ENCODE assay signal across 36 cellular contexts in the genomic region with DNA sequence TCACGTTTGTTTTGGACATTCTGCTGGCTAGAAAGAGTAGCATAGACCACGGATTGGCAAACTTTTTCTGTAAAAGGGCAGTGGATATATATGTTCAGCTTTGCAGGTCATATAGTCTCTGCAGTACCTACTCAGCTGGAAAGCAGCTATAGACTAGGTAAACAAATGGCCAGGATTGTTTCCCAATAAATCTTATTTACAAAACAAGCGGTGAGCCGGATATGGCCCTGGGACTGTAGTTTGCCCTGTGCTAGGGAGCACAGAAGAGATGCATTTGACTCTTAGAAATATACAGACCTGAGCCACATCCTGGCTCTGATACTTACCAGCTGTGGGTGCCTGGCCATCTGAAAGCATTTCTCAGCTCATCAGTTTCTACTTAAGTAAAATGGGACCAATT.
"Had no signal": no experiment of that assay in that cellular context is flagged by ENCODE, and none has a peak within 500 bp of the region (broad histone marks: within the 10 kb centered on the region; RNA-seq: fewer than 3 reads in every experiment).

No MANE protein-coding gene starts in this region.

- H3K27me3 ChIP-seq: adrenal gland, body of pancreas, brain microvascular endothelial cell, breast epithelium had no signal

- H3K27ac Mint-ChIP-seq: activated CD4-positive, alpha-beta memory T cell treated with anti-CD3 and anti-CD28 coated beads, Interleukin-2, amount 10 ng/mL, durations not matched to agents 7 days and 5 days; activated CD4-positive, alpha-beta T cell treated with anti-CD3 and anti-CD28 coated beads for 36 hours; activated CD4-positive, alpha-beta T cell treated with anti-CD3 and anti-CD28 coated beads, Interleukin-2, amount 10 ng/mL, durations not matched to agents 7 days and 5 days; activated CD8-positive, alpha-beta memory T cell treated with anti-CD3 and anti-CD28 coated beads, Interleukin-2, amount 10 ng/mL, durations not matched to agents 7 days and 5 days; activated CD8-positive, alpha-beta T cell treated with anti-CD3 and anti-CD28 coated beads, Interleukin-2, amount 10 ng/mL, durations not matched to agents 7 days and 5 days; activated naive CD8-positive, alpha-beta T cell treated with anti-CD3 and anti-CD28 coated beads for 36 hours; activated T-cell treated with anti-CD3 and anti-CD28 coated beads, Interleukin-2, amount 50 U/mL, for 24 hours; activated T-helper 2 cell treated with anti-CD3 and anti-CD28 coated beads, Interferon-gamma antibody, Interleukin-2, Interleukin-4, amounts not matched to agents 10 μg/mL and 5 μg/mL and 100 μg/mL, durations not matched to agents 14 hours and 24 hours and 36 hours; T-helper 1 cell treated with Interleukin-12 subunit alpha and Interleukin-12 subunit beta and Interleukin-4 antibody, amounts not matched to agents 30 μg/mL and 1 μg/mL, for 36 hours; T-helper 2 cell treated with Interferon-gamma antibody and Interleukin-4, amounts not matched to agents 5 μg/mL and 100 μg/mL, for 36 hours; WTC11 had no signal

- H3K4me3 ChIP-seq: adrenal gland, body of pancreas, breast epithelium had no signal

- H3K9me3 ChIP-seq: adrenal gland, body of pancreas, breast epithelium had no signal

- FAIRE-seq: astrocyte, TTC549 had no signal

- H3K36me3 ChIP-seq: adrenal gland, brain microvascular endothelial cell, breast epithelium, WERI-Rb-1 had no signal

- H3K4me1 ChIP-seq: adrenal gland, body of pancreas had no signal

- H3K4me1 Mint-ChIP-seq: activated CD4-positive, alpha-beta memory T cell treated with anti-CD3 and anti-CD28 coated beads, Interleukin-2, amount 10 ng/mL, durations not matched to agents 7 days and 5 days; activated CD8-positive, alpha-beta memory T cell treated with anti-CD3 and anti-CD28 coated beads, Interleukin-2, amount 10 ng/mL, durations not matched to agents 7 days and 5 days; activated naive CD8-positive, alpha-beta T cell treated with anti-CD3 and anti-CD28 coated beads for 36 hours; WTC11 had no signal

- H3K4me3 Mint-ChIP-seq: activated CD4-positive, alpha-beta memory T cell treated with anti-CD3 and anti-CD28 coated beads, Interleukin-2, amount 10 ng/mL, durations not matched to agents 7 days and 5 days; activated CD4-positive, alpha-beta T cell treated with anti-CD3 and anti-CD28 coated beads for 36 hours; activated CD4-positive, alpha-beta T cell treated with anti-CD3 and anti-CD28 coated beads, Interleukin-2, amount 10 ng/mL, durations not matched to agents 7 days and 5 days; activated CD8-positive, alpha-beta memory T cell treated with anti-CD3 and anti-CD28 coated beads, Interleukin-2, amount 10 ng/mL, durations not matched to agents 7 days and 5 days; activated CD8-positive, alpha-beta T cell treated with anti-CD3 and anti-CD28 coated beads, Interleukin-2, amount 10 ng/mL, durations not matched to agents 7 days and 5 days; activated naive CD8-positive, alpha-beta T cell treated with anti-CD3 and anti-CD28 coated beads for 36 hours; activated T-cell treated with anti-CD3 and anti-CD28 coated beads, Interleukin-2, amount 50 U/mL, for 24 hours; T-helper 1 cell treated with Interleukin-12 subunit alpha and Interleukin-12 subunit beta and Interleukin-4 antibody, amounts not matched to agents 30 μg/mL and 1 μg/mL, for 36 hours; T-helper 2 cell treated with Interferon-gamma antibody and Interleukin-4, amounts not matched to agents 5 μg/mL and 100 μg/mL, for 36 hours; WTC11 had no signal

- H3K9me3 Mint-ChIP-seq: activated CD4-positive, alpha-beta memory T cell treated with anti-CD3 and anti-CD28 coated beads, Interleukin-2, amount 10 ng/mL, durations not matched to agents 7 days and 5 days; activated CD4-positive, alpha-beta T cell treated with anti-CD3 and anti-CD28 coated beads, Interleukin-2, amount 10 ng/mL, durations not matched to agents 7 days and 5 days; activated naive CD8-positive, alpha-beta T cell treated with anti-CD3 and anti-CD28 coated beads for 36 hours; activated T-cell treated with anti-CD3 and anti-CD28 coated beads, Interleukin-2, amount 50 U/mL, for 24 hours; activated T-helper 2 cell treated with anti-CD3 and anti-CD28 coated beads, Interferon-gamma antibody, Interleukin-2, Interleukin-4, amounts not matched to agents 10 μg/mL and 5 μg/mL and 100 μg/mL, durations not matched to agents 14 hours and 24 hours and 36 hours; T-helper 2 cell treated with Interferon-gamma antibody and Interleukin-4, amounts not matched to agents 5 μg/mL and 100 μg/mL, for 36 hours; WTC11 had no signal

- H3K36me3 Mint-ChIP-seq: activated CD8-positive, alpha-beta memory T cell treated with anti-CD3 and anti-CD28 coated beads, Interleukin-2, amount 10 ng/mL, durations not matched to agents 7 days and 5 days; activated naive CD8-positive, alpha-beta T cell treated with anti-CD3 and anti-CD28 coated beads for 36 hours; WTC11 had no signal

- DNase-seq: activated CD4-positive, alpha-beta memory T cell treated with anti-CD3 and anti-CD28 coated beads, Interleukin-2, amount 10 ng/mL, durations not matched to agents 7 days and 5 days; activated CD4-positive, alpha-beta T cell treated with anti-CD3 and anti-CD28 coated beads for 1 hour; activated CD4-positive, alpha-beta T cell treated with anti-CD3 and anti-CD28 coated beads for 36 hours; activated CD4-positive, alpha-beta T cell treated with anti-CD3 and anti-CD28 coated beads for 48 hours; activated CD4-positive, alpha-beta T cell treated with anti-CD3 and anti-CD28 coated beads, Interleukin-2, amount 10 ng/mL, durations not matched to agents 7 days and 5 days; activated CD4-positive, alpha-beta T cell treated with anti-CD3 and anti-CD28 coated beads, Interleukin-2, amount 50 U/mL, for 48 hours; activated CD4-positive, CD25-positive, alpha-beta regulatory T cell; activated CD8-positive, alpha-beta memory T cell treated with anti-CD3 and anti-CD28 coated beads for 24 hours; activated CD8-positive, alpha-beta memory T cell treated with anti-CD3 and anti-CD28 coated beads, Interleukin-2, amount 10 ng/mL, durations not matched to agents 7 days and 5 days; activated CD8-positive, alpha-beta memory T cell treated with anti-CD3 and anti-CD28 coated beads, Interleukin-2, amount 50 U/mL, for 48 hours; activated CD8-positive, alpha-beta T cell treated with anti-CD3 and anti-CD28 coated beads, Interleukin-2, amount 10 ng/mL, durations not matched to agents 7 days and 5 days; activated effector memory CD4-positive, alpha-beta T cell treated with Interleukin-2 at 50 U/mL for 16 hours; activated gamma-delta T cell; activated naive CD4-positive, alpha-beta T cell treated with anti-CD3 and anti-CD28 coated beads, Interleukin-2, amount 50 U/mL, for 16 hours; activated naive CD4-positive, alpha-beta T cell treated with Interleukin-2 at 50 U/mL for 16 hours; activated naive CD8-positive, alpha-beta T cell treated with anti-CD3 and anti-CD28 coated beads for 36 hours; activated T-cell treated with anti-CD3 and anti-CD28 coated beads, Interleukin-2, amount 50 U/mL, for 24 hours; activated T-cell treated with anti-CD3 and anti-CD28 coated beads, Interleukin-2, amount 50 U/mL, for 48 hours; adrenal gland; amniotic stem cell; aorta; body of pancreas; brain microvascular endothelial cell; central memory CD4-positive, alpha-beta T cell; T-helper 2 cell; T-helper 9 cell; WERI-Rb-1 had no signal

- ATAC-seq: activated CD4-positive, alpha-beta T cell treated with anti-CD3 and anti-CD28 coated beads for 36 hours; activated CD4-positive, CD25-positive, alpha-beta regulatory T cell treated with anti-CD3 and anti-CD28 coated beads, Interleukin-2, amount 50 U/mL, for 24 hours; activated CD8-positive, alpha-beta memory T cell treated with anti-CD3 and anti-CD28 coated beads, Interleukin-2, amount 10 ng/mL, durations not matched to agents 7 days and 5 days; activated CD8-positive, alpha-beta T cell treated with anti-CD3 and anti-CD28 coated beads, Interleukin-2, amount 10 ng/mL, durations not matched to agents 7 days and 5 days; activated naive CD4-positive, alpha-beta T cell treated with anti-CD3 and anti-CD28 coated beads, Interleukin-2, amount 50 U/mL, for 72 hours; body of pancreas; WTC11 had no signal

- H3K27ac ChIP-seq: adrenal gland, body of pancreas, brain microvascular endothelial cell, WERI-Rb-1 had no signal

- H3K27me3 Mint-ChIP-seq: activated CD4-positive, alpha-beta memory T cell treated with anti-CD3 and anti-CD28 coated beads, Interleukin-2, amount 10 ng/mL, durations not matched to agents 7 days and 5 days; activated CD4-positive, alpha-beta T cell treated with anti-CD3 and anti-CD28 coated beads for 36 hours; activated CD4-positive, alpha-beta T cell treated with anti-CD3 and anti-CD28 coated beads, Interleukin-2, amount 10 ng/mL, durations not matched to agents 7 days and 5 days; activated CD8-positive, alpha-beta memory T cell treated with anti-CD3 and anti-CD28 coated beads, Interleukin-2, amount 10 ng/mL, durations not matched to agents 7 days and 5 days; activated naive CD8-positive, alpha-beta T cell treated with anti-CD3 and anti-CD28 coated beads for 36 hours; activated T-cell treated with anti-CD3 and anti-CD28 coated beads, Interleukin-2, amount 50 U/mL, for 24 hours had no signal
